In the genomic region with DNA sequence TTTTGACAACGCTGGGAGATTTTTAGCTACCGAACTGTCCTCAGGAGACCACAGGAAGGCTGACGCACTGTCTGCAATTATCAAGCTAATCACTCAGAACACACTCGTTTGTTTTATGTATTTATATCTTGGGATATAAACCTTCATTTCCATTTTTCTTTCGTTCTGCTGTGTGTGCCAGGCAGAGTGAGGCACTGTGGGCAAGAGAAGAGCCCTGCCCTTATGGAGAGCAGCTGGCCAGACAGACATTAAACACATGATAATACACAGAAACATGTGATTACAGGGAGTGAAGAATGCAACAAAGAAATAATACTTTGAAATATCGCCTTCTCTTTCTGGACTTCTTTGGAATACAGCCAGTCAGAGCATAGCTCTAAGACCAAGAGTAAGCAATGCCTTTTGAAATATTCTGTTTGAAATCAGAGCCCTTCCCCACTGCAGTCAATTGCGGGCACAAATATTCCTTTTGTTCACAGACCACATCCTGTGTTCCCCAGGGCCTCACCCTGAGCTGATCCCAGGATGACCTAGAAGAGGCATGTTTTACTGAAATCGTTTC, we compare ENCODE assay signal across 11 cellular contexts.
A peak's percentile ranks its signal among the peaks of the same experiment; 100 is the strongest.
DNase-seq lines count a peak whose midpoint lies in the region; ATAC-seq and TF ChIP-seq lines count a peak whose summit lies in the region.
"Had no signal": no experiment of that assay in that cellular context is flagged by ENCODE, and none has a peak within 500 bp of the region (broad histone marks: within the 10 kb centered on the region; RNA-seq: fewer than 3 reads in every experiment).

No MANE protein-coding gene starts in this region.

- H3K4me3 ChIP-seq in SJCRH30 (peak overlapping the region; percentile 45), thoracic aorta (peak overlapping the region; percentile 18)
- H3K4me3 ChIP-seq: lung had no signal

- TF ChIP-seq CTCF in foreskin keratinocyte (conservative IDR thresholded peaks at IDR 0.05) (no peak), thoracic aorta (IDR thresholded peaks at IDR 0.05) (no peak)

- peaks cover 41% of the 10 kb centered on the region for H3K4me1 ChIP-seq in SJCRH30
- peaks cover 22% of the 10 kb centered on the region for H3K4me1 ChIP-seq in foreskin keratinocyte
- peaks cover 37 to 95% of the 10 kb centered on the region in 2 donors for H3K4me1 ChIP-seq in thoracic aorta (ENCODE audit: control insufficient read depth in 1 of 2, low read depth in 2 of 2)

- H3K27me3 ChIP-seq in SJCRH30 (no peaks in the 10 kb centered on the region), foreskin keratinocyte (peaks cover 38% of the 10 kb centered on the region), thoracic aorta (replicated peaks; ENCODE audit: insufficient read depth) (no peaks in the 10 kb centered on the region)

- peak; percentile 27 for DNase-seq in NCI-H2107 treated with DMSO at 0.1 percent for 48 hours (lab: John Stamatoyannopoulos, UW; ENCODE audit: unreplicated experiment)
- no peak for DNase-seq in NCI-H2107 (lab: John Stamatoyannopoulos, UW)
- peak; percentile 93 to 97 for DNase-seq in SJCRH30
- peak; percentile 64 to 67 for DNase-seq in foreskin keratinocyte
- no peak for DNase-seq in thoracic aorta (ENCODE audit: low spot score)
- DNase-seq in NCI-H510A (lab: John Stamatoyannopoulos, UW), result no peak
- no peak for DNase-seq in GOT3 (lab: John Stamatoyannopoulos, UW)
- no peak for DNase-seq in retina
- DNase-seq: activated naive CD8-positive, alpha-beta T cell treated with anti-CD3 and anti-CD28 coated beads, Interleukin-2, amount 50 U/mL, for 24 hours; T-helper 1 cell had no signal

- H3K36me3 ChIP-seq in SJCRH30 (no peaks in the 10 kb centered on the region), thoracic aorta (no peaks in the 10 kb centered on the region)

- ATAC-seq in foreskin keratinocyte, result peak; percentile 14
- no peak for ATAC-seq in thoracic aorta (ENCODE audit: insufficient number of reproducible peaks, low FRiP score, low read depth)
- ATAC-seq: activated naive CD8-positive, alpha-beta T cell treated with anti-CD3 and anti-CD28 coated beads, Interleukin-2, amount 50 U/mL, for 24 hours had no signal

- no peaks in the 10 kb centered on the region for H3K9me3 ChIP-seq in SJCRH30 (replicated peaks)
- no peaks in the 10 kb centered on the region for H3K9me3 ChIP-seq in thoracic aorta

- H3K27ac ChIP-seq in SJCRH30, result peak overlapping the region; percentile 81
- H3K27ac ChIP-seq in foreskin keratinocyte, result no peak overlapping the region
- peak overlapping the region; percentile 77 to 88 for H3K27ac ChIP-seq in thoracic aorta

Comparison
In these comparisons a context has a peak if more than half of its experiments do, and no peak if none do; other contexts are left out.
1. DNase-seq: peak in NCI-H2107 treated with DMSO at 0.1 percent for 48 hours (single experiment), SJCRH30 (2 of 2) and foreskin keratinocyte (2 of 2); none in NCI-H2107 (single experiment), thoracic aorta (single experiment), NCI-H510A (single experiment), GOT3 (single experiment) and retina (single experiment).